In the genomic region with DNA sequence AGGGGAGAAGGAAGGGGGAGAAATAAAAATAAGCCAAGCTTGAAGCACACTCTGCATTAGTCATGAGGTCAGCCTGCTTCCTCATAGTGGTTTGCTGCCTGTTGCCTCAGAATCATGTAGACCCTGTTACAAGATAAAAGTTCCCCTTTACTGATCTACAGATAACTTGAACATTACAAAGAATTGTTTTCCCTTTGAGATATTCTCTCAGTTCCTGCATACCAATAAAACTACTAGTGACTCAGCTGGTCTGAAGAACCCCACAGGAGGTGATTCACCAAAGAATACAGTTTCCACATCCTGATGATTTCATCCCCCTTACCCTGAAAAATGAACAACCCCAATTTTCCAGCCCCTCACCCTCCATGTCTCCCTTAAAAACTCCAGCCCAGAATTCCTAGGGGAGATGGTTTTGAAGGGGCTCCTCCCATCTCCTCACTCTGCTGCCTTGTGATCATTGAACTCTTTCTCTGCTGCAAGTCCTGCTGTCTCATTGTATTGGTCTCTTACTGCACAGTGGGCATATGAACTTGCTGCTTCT, we compare ENCODE assay signal across 1 cellular context.
TF ChIP-seq lines count a peak whose summit lies in the region.

No MANE protein-coding gene starts in this region.

TF ChIP-seq in HCT116, 20 proteins besides CTCF, POLR2A, EP300 and RAD21 (continued from another document):
- TF ChIP-seq, protein P1, sequence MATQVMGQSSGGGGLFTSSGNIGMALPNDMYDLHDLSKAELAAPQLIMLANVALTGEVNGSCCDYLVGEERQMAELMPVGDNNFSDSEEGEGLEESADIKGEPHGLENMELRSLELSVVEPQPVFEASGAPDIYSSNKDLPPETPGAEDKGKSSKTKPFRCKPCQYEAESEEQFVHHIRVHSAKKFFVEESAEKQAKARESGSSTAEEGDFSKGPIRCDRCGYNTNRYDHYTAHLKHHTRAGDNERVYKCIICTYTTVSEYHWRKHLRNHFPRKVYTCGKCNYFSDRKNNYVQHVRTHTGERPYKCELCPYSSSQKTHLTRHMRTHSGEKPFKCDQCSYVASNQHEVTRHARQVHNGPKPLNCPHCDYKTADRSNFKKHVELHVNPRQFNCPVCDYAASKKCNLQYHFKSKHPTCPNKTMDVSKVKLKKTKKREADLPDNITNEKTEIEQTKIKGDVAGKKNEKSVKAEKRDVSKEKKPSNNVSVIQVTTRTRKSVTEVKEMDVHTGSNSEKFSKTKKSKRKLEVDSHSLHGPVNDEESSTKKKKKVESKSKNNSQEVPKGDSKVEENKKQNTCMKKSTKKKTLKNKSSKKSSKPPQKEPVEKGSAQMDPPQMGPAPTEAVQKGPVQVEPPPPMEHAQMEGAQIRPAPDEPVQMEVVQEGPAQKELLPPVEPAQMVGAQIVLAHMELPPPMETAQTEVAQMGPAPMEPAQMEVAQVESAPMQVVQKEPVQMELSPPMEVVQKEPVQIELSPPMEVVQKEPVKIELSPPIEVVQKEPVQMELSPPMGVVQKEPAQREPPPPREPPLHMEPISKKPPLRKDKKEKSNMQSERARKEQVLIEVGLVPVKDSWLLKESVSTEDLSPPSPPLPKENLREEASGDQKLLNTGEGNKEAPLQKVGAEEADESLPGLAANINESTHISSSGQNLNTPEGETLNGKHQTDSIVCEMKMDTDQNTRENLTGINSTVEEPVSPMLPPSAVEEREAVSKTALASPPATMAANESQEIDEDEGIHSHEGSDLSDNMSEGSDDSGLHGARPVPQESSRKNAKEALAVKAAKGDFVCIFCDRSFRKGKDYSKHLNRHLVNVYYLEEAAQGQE (IDR thresholded peaks at IDR 0.05; ENCODE audit: low read depth) = no peak
- TF ChIP-seq JUND (IDR thresholded peaks at IDR 0.05) = peak; percentile 75
- peak; percentile 88 for TF ChIP-seq CEBPB (IDR thresholded peaks at IDR 0.05; ENCODE audit: low read depth)
- peak; percentile 79 for TF ChIP-seq SP1 (IDR thresholded peaks at IDR 0.05; ENCODE audit: low read depth)
- no peak for TF ChIP-seq POLR2AphosphoS5 (IDR thresholded peaks at IDR 0.05; ENCODE audit: low read depth, low read length)
- no peak for TF ChIP-seq EGR1 (IDR thresholded peaks at IDR 0.05; ENCODE audit: low read depth)
- TF ChIP-seq FOSL1 (IDR thresholded peaks at IDR 0.05; ENCODE audit: low read depth) = peak; percentile 86
- TF ChIP-seq, protein P2, sequence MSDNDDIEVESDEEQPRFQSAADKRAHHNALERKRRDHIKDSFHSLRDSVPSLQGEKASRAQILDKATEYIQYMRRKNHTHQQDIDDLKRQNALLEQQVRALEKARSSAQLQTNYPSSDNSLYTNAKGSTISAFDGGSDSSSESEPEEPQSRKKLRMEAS (IDR thresholded peaks at IDR 0.05) = peak; percentile 11; the same call in 1 of the 2 replicates
- TF ChIP-seq EZH2 (IDR thresholded peaks at IDR 0.05) = no peak
- TF ChIP-seq SRF (IDR thresholded peaks at IDR 0.05; ENCODE audit: low read depth) = no peak
- TF ChIP-seq EZH2phosphoT487 (IDR thresholded peaks at IDR 0.05; ENCODE audit: borderline replicate concordance) = no peak
- TF ChIP-seq, protein P3, sequence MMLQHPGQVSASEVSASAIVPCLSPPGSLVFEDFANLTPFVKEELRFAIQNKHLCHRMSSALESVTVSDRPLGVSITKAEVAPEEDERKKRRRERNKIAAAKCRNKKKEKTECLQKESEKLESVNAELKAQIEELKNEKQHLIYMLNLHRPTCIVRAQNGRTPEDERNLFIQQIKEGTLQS (IDR thresholded peaks at IDR 0.05) = peak; percentile 61
